ENCODE assay signal across 9 cellular contexts in genomic region chr19:16112778-16113177, GRCh38. TPM values are rescaled to one million over a fixed set of nuclear protein-coding genes. Genes with fewer than 3 reads are reported as not detected.
A peak's percentile ranks its signal among the peaks of the same experiment; 100 is the strongest.
DNase-seq lines count a peak whose midpoint lies in the region; ATAC-seq and TF ChIP-seq lines count a peak whose summit lies in the region.
"Had no signal": no experiment of that assay in that cellular context is flagged by ENCODE, and none has a peak within 500 bp of the region (broad histone marks: within the 10 kb centered on the region; RNA-seq: fewer than 3 reads in every experiment).

No MANE protein-coding gene starts in this region.

- TF ChIP-seq CTCF in glutamatergic neuron (IDR thresholded peaks at IDR 0.05; ENCODE audit: partially characterized antibody, unreplicated experiment): no peak

- peaks cover 10% of the 10 kb centered on the region for H3K36me3 Mint-ChIP-seq in T-helper 1 cell treated with Interleukin-12 subunit alpha and Interleukin-12 subunit beta and Interleukin-4 antibody, amounts not matched to agents 30 μg/mL and 1 μg/mL, for 36 hours (ENCODE audit: low read depth)
- H3K36me3 Mint-ChIP-seq in T-helper 17 cell (ENCODE audit: low read depth): peaks cover 2% of the 10 kb centered on the region
- H3K36me3 Mint-ChIP-seq in glutamatergic neuron (ENCODE audit: unreplicated experiment): no peaks in the 10 kb centered on the region
- peaks cover 36 to 53% of the 10 kb centered on the region in 2 donors for H3K36me3 Mint-ChIP-seq in stimulated activated naive B cell treated with anti-CD40 and anti-IgM and Interleukin-4, amounts not matched to agents 10 μg/mL and 1 μg/mL and 100 μg/mL, for 72 hours

- H3K4me3 Mint-ChIP-seq in T-helper 1 cell treated with Interleukin-12 subunit alpha and Interleukin-12 subunit beta and Interleukin-4 antibody, amounts not matched to agents 30 μg/mL and 1 μg/mL, for 36 hours: peak overlapping the region; percentile 95
- H3K4me3 Mint-ChIP-seq in T-helper 17 cell: peak overlapping the region; percentile 97
- peak overlapping the region; percentile 94 for H3K4me3 Mint-ChIP-seq in glutamatergic neuron (ENCODE audit: unreplicated experiment)
- peak overlapping the region; percentile 99 to 100 for H3K4me3 Mint-ChIP-seq in stimulated activated naive B cell treated with anti-CD40 and anti-IgM and Interleukin-4, amounts not matched to agents 10 μg/mL and 1 μg/mL and 100 μg/mL, for 72 hours

- H3K9me3 ChIP-seq in T-helper 17 cell (ENCODE audit: control insufficient read depth, low read length, poor library complexity, severe bottlenecking): no peaks in the 10 kb centered on the region

- H3K4me1 Mint-ChIP-seq in T-helper 1 cell treated with Interleukin-12 subunit alpha and Interleukin-12 subunit beta and Interleukin-4 antibody, amounts not matched to agents 30 μg/mL and 1 μg/mL, for 36 hours (ENCODE audit: low read depth): peaks cover 37% of the 10 kb centered on the region
- H3K4me1 Mint-ChIP-seq in T-helper 17 cell (peaks cover 36% of the 10 kb centered on the region), glutamatergic neuron (ENCODE audit: low read depth, unreplicated experiment) (no peaks in the 10 kb centered on the region)
- peaks cover 37 to 57% of the 10 kb centered on the region in 2 donors for H3K4me1 Mint-ChIP-seq in stimulated activated naive B cell treated with anti-CD40 and anti-IgM and Interleukin-4, amounts not matched to agents 10 μg/mL and 1 μg/mL and 100 μg/mL, for 72 hours

- no peaks in the 10 kb centered on the region for H3K9me3 Mint-ChIP-seq in T-helper 1 cell treated with Interleukin-12 subunit alpha and Interleukin-12 subunit beta and Interleukin-4 antibody, amounts not matched to agents 30 μg/mL and 1 μg/mL, for 36 hours
- H3K9me3 Mint-ChIP-seq in glutamatergic neuron (ENCODE audit: unreplicated experiment): peaks cover 5% of the 10 kb centered on the region
- H3K9me3 Mint-ChIP-seq in stimulated activated naive B cell treated with anti-CD40 and anti-IgM and Interleukin-4, amounts not matched to agents 10 μg/mL and 1 μg/mL and 100 μg/mL, for 72 hours: no peaks in the 10 kb centered on the region

- H3K27ac Mint-ChIP-seq in T-helper 1 cell treated with Interleukin-12 subunit alpha and Interleukin-12 subunit beta and Interleukin-4 antibody, amounts not matched to agents 30 μg/mL and 1 μg/mL, for 36 hours: peak overlapping the region; percentile 96
- peak overlapping the region; percentile 93 for H3K27ac Mint-ChIP-seq in T-helper 17 cell
- peak overlapping the region; percentile 38 for H3K27ac Mint-ChIP-seq in glutamatergic neuron (ENCODE audit: unreplicated experiment)
- peak overlapping the region; percentile 99 for H3K27ac Mint-ChIP-seq in stimulated activated naive B cell treated with anti-CD40 and anti-IgM and Interleukin-4, amounts not matched to agents 10 μg/mL and 1 μg/mL and 100 μg/mL, for 72 hours

- no peaks in the 10 kb centered on the region for H3K27me3 Mint-ChIP-seq in T-helper 1 cell treated with Interleukin-12 subunit alpha and Interleukin-12 subunit beta and Interleukin-4 antibody, amounts not matched to agents 30 μg/mL and 1 μg/mL, for 36 hours (ENCODE audit: low read depth)
- H3K27me3 Mint-ChIP-seq in T-helper 17 cell (no peaks in the 10 kb centered on the region), glutamatergic neuron (ENCODE audit: unreplicated experiment) (no peaks in the 10 kb centered on the region)
- no peaks in the 10 kb centered on the region for H3K27me3 Mint-ChIP-seq in stimulated activated naive B cell treated with anti-CD40 and anti-IgM and Interleukin-4, amounts not matched to agents 10 μg/mL and 1 μg/mL and 100 μg/mL, for 72 hours

- ATAC-seq in T-helper 17 cell (no peak), GM21423 (IDR thresholded peaks at IDR 0.05; ENCODE audit: unreplicated experiment) (no peak)
- no peak for ATAC-seq in stimulated activated naive B cell treated with anti-CD40 and anti-IgM and Interleukin-4, amounts not matched to agents 10 μg/mL and 1 μg/mL and 100 μg/mL, for 72 hours (replicated peaks)

- no peak for DNase-seq in T-helper 1 cell
- DNase-seq in T-helper 17 cell: no peak
- no peak for DNase-seq in glutamatergic neuron
- DNase-seq in stimulated activated naive B cell treated with anti-CD40 and anti-IgM and Interleukin-4, amounts not matched to agents 10 μg/mL and 1 μg/mL and 100 μg/mL, for 72 hours: no peak
- DNase-seq in DMS53 treated with DMSO at 0.1 percent for 48 hours (lab: John Stamatoyannopoulos, UW; ENCODE audit: unreplicated experiment): no peak
- no peak for DNase-seq in COR-L47 (lab: John Stamatoyannopoulos, UW)

RNA-seq across cellular contexts. Expression of gene RAB8A, which starts 1.1 kb away (rescaled TPM):
- total RNA-seq in T-helper 17 cell (100 to 1,000 TPM in 1 of 2 donors, 10 to 100 TPM in 1; 97.5 to 105 TPM), glutamatergic neuron (ENCODE audit: unreplicated experiment) (58.9 TPM)

RNA-seq across cellular contexts. Expression of gene HSH2D, which starts 30.7 kb away (rescaled TPM):
- 10 to 100 TPM; 27.7 to 31.8 TPM for total RNA-seq in T-helper 17 cell
- not detected for total RNA-seq in glutamatergic neuron (ENCODE audit: unreplicated experiment)
- total RNA-seq: glomerular endothelial cell had no signal

RNA-seq across cellular contexts. Expression of gene TPM4, which starts 36.5 kb away (rescaled TPM):
- total RNA-seq in T-helper 17 cell (100 to 1,000 TPM; 261 to 279 TPM), glutamatergic neuron (ENCODE audit: unreplicated experiment) (310 TPM)

Comparison
In these comparisons a context has a peak if more than half of its experiments do, and no peak if none do; other contexts are left out.
1. H3K27ac Mint-ChIP-seq: peak in every context shown above with its lines; median percentile 99 in stimulated activated naive B cell treated with anti-CD40 and anti-IgM and Interleukin-4, amounts not matched to agents 10 μg/mL and 1 μg/mL and 100 μg/mL, for 72 hours; 96 in T-helper 1 cell treated with Interleukin-12 subunit alpha and Interleukin-12 subunit beta and Interleukin-4 antibody, amounts not matched to agents 30 μg/mL and 1 μg/mL, for 36 hours; 93 in T-helper 17 cell; 38 in glutamatergic neuron.
2. RNA of gene HSH2D, which starts 30.7 kb away (total RNA-seq): 27.7 to 31.8 TPM in T-helper 17 cell; not detected in glutamatergic neuron (single experiment); every median in the first group is over 10 times any median in the second.
3. Peak in every context shown above with its lines, with median percentiles within 50 percentile points of each other: H3K4me3 Mint-ChIP-seq.